Comparison of ENCODE assay signal across 30 cellular contexts in genomic region chr10:8361510-8361844, GRCh38.
DNase-seq lines count a peak whose midpoint lies in the region; ATAC-seq, FAIRE-seq and TF ChIP-seq lines count a peak whose summit lies in the region.
"Had no signal": no experiment of that assay in that cellular context is flagged by ENCODE, and none has a peak within 500 bp of the region (broad histone marks: within the 10 kb centered on the region; RNA-seq: fewer than 3 reads in every experiment).

No MANE protein-coding gene starts in this region.

- H3K27ac Mint-ChIP-seq in T-helper 2 cell treated with Interferon-gamma antibody and Interleukin-4, amounts not matched to agents 5 μg/mL and 100 μg/mL, for 36 hours: peak overlapping the region; percentile 79
- no peak overlapping the region for H3K27ac Mint-ChIP-seq in osteocyte (ENCODE audit: unreplicated experiment)
- H3K27ac Mint-ChIP-seq: CD14-positive monocyte; effector memory CD8-positive, alpha-beta T cell had no signal

- no peaks in the 10 kb centered on the region for H3K36me3 ChIP-seq in BLaER1 treated with 17β-estradiol and CSF1 and Interleukin-3, amounts not matched to agents 10 nM and 100 nM
- H3K36me3 ChIP-seq: right atrium auricular region had no signal

- no peak overlapping the region for H3K9ac ChIP-seq in BLaER1 treated with 17β-estradiol and CSF1 and Interleukin-3, amounts not matched to agents 10 nM and 100 nM
- H3K9ac ChIP-seq: GM23248 had no signal

- H3K36me3 Mint-ChIP-seq in T-helper 2 cell treated with Interferon-gamma antibody and Interleukin-4, amounts not matched to agents 5 μg/mL and 100 μg/mL, for 36 hours (ENCODE audit: low read depth): peaks cover 41% of the 10 kb centered on the region
- no peaks in the 10 kb centered on the region for H3K36me3 Mint-ChIP-seq in osteocyte (ENCODE audit: unreplicated experiment)
- H3K36me3 Mint-ChIP-seq: CD14-positive monocyte had no signal

- no peaks in the 10 kb centered on the region for H3K27me3 ChIP-seq in BLaER1 treated with 17β-estradiol and CSF1 and Interleukin-3, amounts not matched to agents 10 nM and 100 nM
- H3K27me3 ChIP-seq in foreskin keratinocyte: no peaks in the 10 kb centered on the region
- H3K27me3 ChIP-seq: right atrium auricular region had no signal

- ATAC-seq in foreskin keratinocyte (no peak), HG03469 (IDR thresholded peaks at IDR 0.05; ENCODE audit: unreplicated experiment) (no peak), GM19397 (IDR thresholded peaks at IDR 0.05; ENCODE audit: unreplicated experiment) (no peak)
- ATAC-seq: effector memory CD8-positive, alpha-beta T cell; left ventricle myocardium superior; Panc1; stimulated activated naive CD8-positive, alpha-beta T cell treated with anti-CD3 and anti-CD28 coated beads, Interleukin-15, Interleukin-2, amounts not matched to agents 100 U/mL and 50 U/mL, for 24 hours had no signal

- peaks cover 0 to 41% (median 24%) of the 10 kb centered on the region in 10 experiments; a peak in 14 of 20 replicates for H3K4me1 ChIP-seq in BLaER1 treated with 17β-estradiol and CSF1 and Interleukin-3, amounts not matched to agents 10 nM and 100 nM
- peaks cover 8% of the 10 kb centered on the region for H3K4me1 ChIP-seq in foreskin keratinocyte
- H3K4me1 ChIP-seq: right atrium auricular region had no signal

- no peak overlapping the region for H3K4me3 ChIP-seq in BLaER1 treated with 17β-estradiol and CSF1 and Interleukin-3, amounts not matched to agents 10 nM and 100 nM
- H3K4me3 ChIP-seq: GM23248, right atrium auricular region, smooth muscle cell had no signal

- H3K4me1 Mint-ChIP-seq in T-helper 2 cell treated with Interferon-gamma antibody and Interleukin-4, amounts not matched to agents 5 μg/mL and 100 μg/mL, for 36 hours (ENCODE audit: low read depth): peaks cover 79% of the 10 kb centered on the region
- H3K4me1 Mint-ChIP-seq in osteocyte (ENCODE audit: unreplicated experiment): no peaks in the 10 kb centered on the region

- TF ChIP-seq POLR2A in GM12892 (IDR thresholded peaks at IDR 0.05; ENCODE audit: low read depth, low read length): no peak

- FAIRE-seq in GM12892 (lab: Jason Lieb, UNC): peak; percentile 67
- FAIRE-seq: kidney had no signal

- peak overlapping the region; percentile 54 for H3K4me3 Mint-ChIP-seq in T-helper 2 cell treated with Interferon-gamma antibody and Interleukin-4, amounts not matched to agents 5 μg/mL and 100 μg/mL, for 36 hours
- H3K4me3 Mint-ChIP-seq in osteocyte (ENCODE audit: unreplicated experiment): no peak overlapping the region
- H3K4me3 Mint-ChIP-seq: CD14-positive monocyte had no signal

- DNase-seq in GM12892 (ENCODE audit: insufficient read length): no peak
- peak; percentile 61 for DNase-seq in T-helper 2 cell treated with Interferon-gamma antibody and Interleukin-4, amounts not matched to agents 5 μg/mL and 100 μg/mL, for 36 hours (ENCODE audit: low spot score)
- peak; percentile 36 to 78 for DNase-seq in foreskin keratinocyte
- no peak for DNase-seq in HK-2 (ENCODE audit: unreplicated experiment)
- DNase-seq in osteocyte (ENCODE audit: extremely low spot score, unreplicated experiment): no peak
- DNase-seq: activated gamma-delta T cell; caudate nucleus; effector memory CD8-positive, alpha-beta T cell; erythroblast; GDM1; GM23248; KBM-7; kidney; left ventricle myocardium superior; NCI-H1417 treated with DMSO at 0.1 percent for 48 hours; NCI-H2081 treated with DMSO at 0.1 percent for 48 hours; NCI-H2227 treated with DMSO at 0.1 percent for 48 hours; NCI-H69; posterior cingulate gyrus; SHP77; stimulated activated CD4-positive, alpha-beta T cell treated with anti-CD3 and anti-CD28 coated beads, Interleukin-1b, Interleukin-23, amount 100 ng/mL, for 48 hours; stimulated activated naive CD8-positive, alpha-beta T cell treated with anti-CD3 and anti-CD28 coated beads, Interleukin-15, Interleukin-2, amounts not matched to agents 100 U/mL and 50 U/mL, for 24 hours had no signal

- no peaks in the 10 kb centered on the region for H3K27me3 Mint-ChIP-seq in T-helper 2 cell treated with Interferon-gamma antibody and Interleukin-4, amounts not matched to agents 5 μg/mL and 100 μg/mL, for 36 hours (ENCODE audit: low read depth)
- no peaks in the 10 kb centered on the region for H3K27me3 Mint-ChIP-seq in osteocyte (ENCODE audit: unreplicated experiment)

- H3K4me2 ChIP-seq in BLaER1 treated with 17β-estradiol and CSF1 and Interleukin-3, amounts not matched to agents 10 nM and 100 nM: peak overlapping the region in 7 of 11 experiments; percentile 5 to 61 (median 42); a peak in 11 of 22 replicates
- H3K4me2 ChIP-seq: smooth muscle cell had no signal

- H3K9me3 ChIP-seq in BLaER1 treated with 17β-estradiol and CSF1 and Interleukin-3, amounts not matched to agents 10 nM and 100 nM (replicated peaks in 1 of 11): peaks cover 0 to 12% (median 5%) of the 10 kb centered on the region in 11 experiments; a peak in 6 of 22 replicates
- H3K9me3 ChIP-seq: right atrium auricular region had no signal

- H3K27ac ChIP-seq in BLaER1 treated with 17β-estradiol and CSF1 and Interleukin-3, amounts not matched to agents 10 nM and 100 nM: no peak overlapping the region
- H3K27ac ChIP-seq in foreskin keratinocyte: no peak overlapping the region
- H3K27ac ChIP-seq: GM23248, right atrium auricular region, VCaP had no signal

- no peaks in the 10 kb centered on the region for H4K20me1 ChIP-seq in BLaER1 treated with 17β-estradiol and CSF1 and Interleukin-3, amounts not matched to agents 10 nM and 100 nM

- H3K9me3 Mint-ChIP-seq in T-helper 2 cell treated with Interferon-gamma antibody and Interleukin-4, amounts not matched to agents 5 μg/mL and 100 μg/mL, for 36 hours: peaks cover 9% of the 10 kb centered on the region
- peaks cover 18% of the 10 kb centered on the region for H3K9me3 Mint-ChIP-seq in osteocyte (ENCODE audit: unreplicated experiment)
- H3K9me3 Mint-ChIP-seq: effector memory CD8-positive, alpha-beta T cell had no signal

- TF ChIP-seq CTCF in foreskin keratinocyte (conservative IDR thresholded peaks at IDR 0.05) (no peak), osteocyte (IDR thresholded peaks at IDR 0.05) (no peak)

Comparison
In these comparisons a context has a peak if more than half of its experiments do, and no peak if none do; other contexts are left out.
1. DNase-seq: peak in T-helper 2 cell treated with Interferon-gamma antibody and Interleukin-4, amounts not matched to agents 5 μg/mL and 100 μg/mL, for 36 hours (single experiment) and foreskin keratinocyte (2 of 2); none in GM12892 (single experiment), HK-2 (single experiment) and osteocyte (single experiment).